Comparison of ENCODE assay signal across 19 cellular contexts in genomic region chr9:17330097-17330496, GRCh38.
"Had no signal": no experiment of that assay in that cellular context is flagged by ENCODE, and none has a peak within 500 bp of the region (broad histone marks: within the 10 kb centered on the region; RNA-seq: fewer than 3 reads in every experiment).

No MANE protein-coding gene starts in this region.

- H3K36me3 Mint-ChIP-seq: activated CD8-positive, alpha-beta memory T cell treated with anti-CD3 and anti-CD28 coated beads, Interleukin-2, amount 10 ng/mL, durations not matched to agents 7 days and 5 days; activated naive CD8-positive, alpha-beta T cell; naive thymus-derived CD4-positive, alpha-beta T cell; neural progenitor cell had no signal

- H3K4me2 ChIP-seq: neural progenitor cell had no signal

- H3K27me3 ChIP-seq: dorsolateral prefrontal cortex, heart right ventricle, neural progenitor cell, right atrium auricular region, upper lobe of right lung had no signal

- DNase-seq: activated CD4-positive, alpha-beta memory T cell treated with anti-CD3 and anti-CD28 coated beads, Interleukin-2, amount 10 ng/mL, durations not matched to agents 7 days and 5 days; activated CD4-positive, alpha-beta T cell treated with anti-CD3 and anti-CD28 coated beads for 48 hours; activated CD4-positive, CD25-positive, alpha-beta regulatory T cell; activated CD8-positive, alpha-beta memory T cell treated with anti-CD3 and anti-CD28 coated beads, Interleukin-2, amount 10 ng/mL, durations not matched to agents 7 days and 5 days; caudate nucleus; dorsolateral prefrontal cortex; heart right ventricle; mesendoderm; naive thymus-derived CD4-positive, alpha-beta T cell; stimulated activated CD4-positive, alpha-beta T cell treated with anti-CD3 and anti-CD28 coated beads, Interleukin-12 subunit alpha, Interleukin-12 subunit beta, amount 100 ng/mL, for 4 hours; stimulated activated CD4-positive, alpha-beta T cell treated with anti-CD3 and anti-CD28 coated beads, Interleukin-1b, Interleukin-23, amount 100 ng/mL, for 48 hours; stimulated activated CD8-positive, alpha-beta memory T cell treated with anti-CD3 and anti-CD28 coated beads, Interleukin-4, amount 100 ng/mL, for 48 hours; stimulated activated naive CD4-positive, alpha-beta T cell; T-helper 9 cell; upper lobe of right lung had no signal

- ATAC-seq: activated CD8-positive, alpha-beta memory T cell treated with anti-CD3 and anti-CD28 coated beads, Interleukin-2, amount 10 ng/mL, durations not matched to agents 7 days and 5 days; heart right ventricle; naive thymus-derived CD4-positive, alpha-beta T cell; upper lobe of right lung had no signal

- H3K27ac Mint-ChIP-seq: activated CD4-positive, alpha-beta memory T cell treated with anti-CD3 and anti-CD28 coated beads, Interleukin-2, amount 10 ng/mL, durations not matched to agents 7 days and 5 days; activated CD8-positive, alpha-beta memory T cell treated with anti-CD3 and anti-CD28 coated beads, Interleukin-2, amount 10 ng/mL, durations not matched to agents 7 days and 5 days; activated naive CD8-positive, alpha-beta T cell; naive thymus-derived CD4-positive, alpha-beta T cell; neural progenitor cell had no signal

- H3K27ac ChIP-seq: dorsolateral prefrontal cortex, heart right ventricle, neural progenitor cell, prostate gland, right atrium auricular region, upper lobe of right lung had no signal

- H3K4me1 ChIP-seq: heart right ventricle, neural progenitor cell, prostate gland, right atrium auricular region, upper lobe of right lung had no signal

- H3K4me1 Mint-ChIP-seq: activated CD4-positive, alpha-beta memory T cell treated with anti-CD3 and anti-CD28 coated beads, Interleukin-2, amount 10 ng/mL, durations not matched to agents 7 days and 5 days; activated CD8-positive, alpha-beta memory T cell treated with anti-CD3 and anti-CD28 coated beads, Interleukin-2, amount 10 ng/mL, durations not matched to agents 7 days and 5 days; naive thymus-derived CD4-positive, alpha-beta T cell; neural progenitor cell had no signal

- H3K9me3 ChIP-seq: heart right ventricle, prostate gland, right atrium auricular region, upper lobe of right lung had no signal

- H2AFZ ChIP-seq: neural progenitor cell had no signal

- H3K4me3 Mint-ChIP-seq: activated CD4-positive, alpha-beta memory T cell treated with anti-CD3 and anti-CD28 coated beads, Interleukin-2, amount 10 ng/mL, durations not matched to agents 7 days and 5 days; activated CD8-positive, alpha-beta memory T cell treated with anti-CD3 and anti-CD28 coated beads, Interleukin-2, amount 10 ng/mL, durations not matched to agents 7 days and 5 days; activated naive CD8-positive, alpha-beta T cell; naive thymus-derived CD4-positive, alpha-beta T cell; neural progenitor cell had no signal

- H3K36me3 ChIP-seq: neural progenitor cell, prostate gland, right atrium auricular region, upper lobe of right lung had no signal

- H3K27me3 Mint-ChIP-seq: activated CD4-positive, alpha-beta memory T cell treated with anti-CD3 and anti-CD28 coated beads, Interleukin-2, amount 10 ng/mL, durations not matched to agents 7 days and 5 days; activated CD8-positive, alpha-beta memory T cell treated with anti-CD3 and anti-CD28 coated beads, Interleukin-2, amount 10 ng/mL, durations not matched to agents 7 days and 5 days; activated naive CD8-positive, alpha-beta T cell; naive thymus-derived CD4-positive, alpha-beta T cell had no signal

- H3K4me3 ChIP-seq: dorsolateral prefrontal cortex, heart right ventricle, neural progenitor cell, prostate gland, right atrium auricular region, upper lobe of right lung had no signal

- H3K9ac ChIP-seq: neural progenitor cell had no signal

- H3K9me3 Mint-ChIP-seq: activated CD4-positive, alpha-beta memory T cell treated with anti-CD3 and anti-CD28 coated beads, Interleukin-2, amount 10 ng/mL, durations not matched to agents 7 days and 5 days; neural progenitor cell had no signal
